In the genomic region with DNA sequence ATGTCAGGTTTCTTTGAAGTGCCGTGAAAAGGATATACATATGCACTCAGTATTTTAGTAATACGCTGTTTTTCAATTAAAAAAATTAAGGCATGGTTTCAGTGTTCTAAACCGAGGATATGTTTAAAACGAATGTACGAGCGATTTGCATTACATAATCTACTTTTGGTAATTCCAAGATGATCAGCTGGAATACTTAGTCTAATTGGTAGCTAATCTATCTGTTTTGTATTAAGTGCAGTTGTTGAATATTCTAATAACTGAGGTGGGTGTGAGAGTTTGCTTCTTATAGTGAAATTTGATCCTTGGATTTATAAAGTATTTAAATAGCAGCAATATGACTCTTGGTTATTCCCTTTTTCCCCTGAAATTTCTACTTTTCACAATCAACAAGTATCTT, we compare ENCODE assay signal across 8 cellular contexts. TPM values are rescaled to one million over a fixed set of nuclear protein-coding genes. Genes with fewer than 3 reads are reported as not detected.
DNase-seq lines count a peak whose midpoint lies in the region; ATAC-seq and TF ChIP-seq lines count a peak whose summit lies in the region.

No MANE protein-coding gene starts in this region.

- WGBS in thymus = 3% methylated on average over 6 of the region's 6 CpGs

- no peaks in the 10 kb centered on the region for H3K9me3 ChIP-seq in thymus (ENCODE audit: control insufficient read depth)

- no peak for TF ChIP-seq CTCF in kidney epithelial cell (IDR thresholded peaks at IDR 0.05; ENCODE audit: insufficient read depth, low read length, poor library complexity, severe bottlenecking)

- H3K27ac ChIP-seq in thymus (ENCODE audit: low read depth) = no peak overlapping the region

- peaks cover 8% of the 10 kb centered on the region for H3K36me3 Mint-ChIP-seq in activated T-cell treated with anti-CD3 and anti-CD28 coated beads, Interleukin-2, amount 50 U/mL, for 24 hours (ENCODE audit: low read depth)
- no peaks in the 10 kb centered on the region for H3K36me3 Mint-ChIP-seq in activated naive CD8-positive, alpha-beta T cell treated with anti-CD3 and anti-CD28 coated beads, Interleukin-2, amount 50 U/mL, for 24 hours (ENCODE audit: low read depth)

- no peak for ATAC-seq in activated naive CD8-positive, alpha-beta T cell treated with anti-CD3 and anti-CD28 coated beads, Interleukin-2, amount 50 U/mL, for 24 hours

- H3K36me3 ChIP-seq in kidney epithelial cell (ENCODE audit: control insufficient read depth, insufficient read depth, low read length) (no peaks in the 10 kb centered on the region), thymus (ENCODE audit: control insufficient read depth, insufficient read depth) (no peaks in the 10 kb centered on the region)

- H3K27ac Mint-ChIP-seq in activated T-cell treated with anti-CD3 and anti-CD28 coated beads, Interleukin-2, amount 50 U/mL, for 24 hours = peak overlapping the region; percentile 88
- peak overlapping the region; percentile 78 for H3K27ac Mint-ChIP-seq in activated naive CD8-positive, alpha-beta T cell treated with anti-CD3 and anti-CD28 coated beads, Interleukin-2, amount 50 U/mL, for 24 hours

- peaks cover 56% of the 10 kb centered on the region for H3K4me1 Mint-ChIP-seq in activated T-cell treated with anti-CD3 and anti-CD28 coated beads, Interleukin-2, amount 50 U/mL, for 24 hours (ENCODE audit: low read depth)
- peaks cover 50% of the 10 kb centered on the region for H3K4me1 Mint-ChIP-seq in activated naive CD8-positive, alpha-beta T cell treated with anti-CD3 and anti-CD28 coated beads, Interleukin-2, amount 50 U/mL, for 24 hours

- no peaks in the 10 kb centered on the region for H3K9me3 Mint-ChIP-seq in activated T-cell treated with anti-CD3 and anti-CD28 coated beads, Interleukin-2, amount 50 U/mL, for 24 hours
- H3K9me3 Mint-ChIP-seq in activated naive CD8-positive, alpha-beta T cell treated with anti-CD3 and anti-CD28 coated beads, Interleukin-2, amount 50 U/mL, for 24 hours = no peaks in the 10 kb centered on the region

- no peaks in the 10 kb centered on the region for H3K27me3 ChIP-seq in kidney epithelial cell (ENCODE audit: control insufficient read depth, insufficient read depth, low read length)
- no peaks in the 10 kb centered on the region for H3K27me3 ChIP-seq in thymus (ENCODE audit: control insufficient read depth, insufficient read depth)

- no peaks in the 10 kb centered on the region for H3K27me3 Mint-ChIP-seq in activated T-cell treated with anti-CD3 and anti-CD28 coated beads, Interleukin-2, amount 50 U/mL, for 24 hours
- H3K27me3 Mint-ChIP-seq in activated naive CD8-positive, alpha-beta T cell treated with anti-CD3 and anti-CD28 coated beads, Interleukin-2, amount 50 U/mL, for 24 hours = no peaks in the 10 kb centered on the region

- peak overlapping the region; percentile 93 for H3K4me3 Mint-ChIP-seq in activated T-cell treated with anti-CD3 and anti-CD28 coated beads, Interleukin-2, amount 50 U/mL, for 24 hours
- H3K4me3 Mint-ChIP-seq in activated naive CD8-positive, alpha-beta T cell treated with anti-CD3 and anti-CD28 coated beads, Interleukin-2, amount 50 U/mL, for 24 hours = peak overlapping the region; percentile 89

- peaks cover 2% of the 10 kb centered on the region for H3K4me1 ChIP-seq in thymus (ENCODE audit: control insufficient read depth, insufficient read depth, low read length)

- H3K4me3 ChIP-seq in kidney epithelial cell (ENCODE audit: low read depth, low read length) (peak overlapping the region; percentile 66), thymus (ENCODE audit: low read length) (peak overlapping the region; percentile 91)

- DNase-seq in activated T-cell treated with anti-CD3 and anti-CD28 coated beads, Interleukin-2, amount 50 U/mL, for 24 hours = no peak
- DNase-seq in activated T-cell treated with anti-CD3 and anti-CD28 coated beads for 4 hours (no peak), kidney epithelial cell (ENCODE audit: low read depth) (no peak), DMS53 treated with DMSO at 0.1 percent for 48 hours (lab: John Stamatoyannopoulos, UW; ENCODE audit: unreplicated experiment) (no peak), AG08396 (ENCODE audit: low spot score) (no peak), NAMALWA (ENCODE audit: low spot score) (no peak)
- DNase-seq in activated naive CD8-positive, alpha-beta T cell treated with anti-CD3 and anti-CD28 coated beads, Interleukin-2, amount 50 U/mL, for 24 hours = no peak

RNA-seq across cellular contexts. Expression of a gene that starts 1.3 kb away (rescaled TPM):
- 17.1 and 21.4 TPM in 2 replicates for total RNA-seq in kidney epithelial cell
- 9.8 TPM for polyA plus RNA-seq in thymus
